In genomic region chr5:1666812-1667588, GRCh38 we compare ENCODE assay signal across 8 cellular contexts.
DNase-seq lines count a peak whose midpoint lies in the region; ATAC-seq and TF ChIP-seq lines count a peak whose summit lies in the region.

No MANE protein-coding gene starts in this region.

- H2AFZ ChIP-seq in GM23248, result no peak overlapping the region

- no peaks in the 10 kb centered on the region for H3K9me3 ChIP-seq in GM23248 (ENCODE audit: low read depth)
- no peaks in the 10 kb centered on the region for H3K9me3 ChIP-seq in mesodermal cell (ENCODE audit: control insufficient read depth, low read length)

- ATAC-seq in HG02571 (IDR thresholded peaks at IDR 0.05; ENCODE audit: unreplicated experiment) (no peak), GM19397 (IDR thresholded peaks at IDR 0.05; ENCODE audit: unreplicated experiment) (no peak), GM21526 (IDR thresholded peaks at IDR 0.05; ENCODE audit: low FRiP score, unreplicated experiment) (no peak)

- H3K4me2 ChIP-seq in GM23248 (ENCODE audit: unreplicated experiment), result no peak overlapping the region

- no peak overlapping the region for H3K4me3 ChIP-seq in GM23248
- H3K4me3 ChIP-seq in dorsolateral prefrontal cortex, result peak overlapping the region in 52 of 59 donors; percentile 23 to 67 (median 47)
- peak overlapping the region; percentile 27 for H3K4me3 ChIP-seq in mesodermal cell (ENCODE audit: extremely low read depth, insufficient read depth, low read length, poor library complexity, severe bottlenecking)

- WGBS in GM23248 (ENCODE audit: low coverage in 1 of 2, low lambda C conversion rate in 2 of 2, missing lambda C conversion rate in 2 of 2), 2 experiments, result 3 to 4% methylated on average over 20 to 56 of the region's 62 CpGs
- WGBS in mesodermal cell (ENCODE audit: insufficient coverage in 2 of 2), 2 experiments, result 13 to 21% methylated on average over 15 to 25 of the region's 62 CpGs

- no peak overlapping the region for H3K9ac ChIP-seq in GM23248

- TF ChIP-seq CTCF in dorsolateral prefrontal cortex (IDR thresholded peaks at IDR 0.05 in 54 of 56, conservative IDR thresholded peaks at IDR 0.05 in 2 of 56; ENCODE audit: low read depth in 1 of 56, partially characterized antibody in 56 of 56), result peak in 33 of 56 donors; percentile 7 to 51 (median 25)

- no peaks in the 10 kb centered on the region for H3K79me2 ChIP-seq in GM23248 (ENCODE audit: insufficient read depth)

- H3K4me3 Mint-ChIP-seq in T-helper 2 cell treated with Interferon-gamma antibody and Interleukin-4, amounts not matched to agents 5 μg/mL and 100 μg/mL, for 36 hours, result no peak overlapping the region

- no peaks in the 10 kb centered on the region for H3K4me1 Mint-ChIP-seq in T-helper 2 cell treated with Interferon-gamma antibody and Interleukin-4, amounts not matched to agents 5 μg/mL and 100 μg/mL, for 36 hours (ENCODE audit: low read depth)

- H3K4me1 ChIP-seq in GM23248 (ENCODE audit: insufficient read depth) (no peaks in the 10 kb centered on the region), mesodermal cell (ENCODE audit: control insufficient read depth, insufficient read depth, low read length, poor library complexity, severe bottlenecking) (peaks cover 4% of the 10 kb centered on the region)

- H3K27ac Mint-ChIP-seq in T-helper 2 cell treated with Interferon-gamma antibody and Interleukin-4, amounts not matched to agents 5 μg/mL and 100 μg/mL, for 36 hours, result no peak overlapping the region

- H3K27me3 Mint-ChIP-seq in T-helper 2 cell treated with Interferon-gamma antibody and Interleukin-4, amounts not matched to agents 5 μg/mL and 100 μg/mL, for 36 hours (ENCODE audit: low read depth), result peaks cover 57% of the 10 kb centered on the region

- in situ Hi-C loops in GM23248 (cut with MboI), result no loop called here

- H3K36me3 ChIP-seq in GM23248 (ENCODE audit: low read depth) (no peaks in the 10 kb centered on the region), mesodermal cell (ENCODE audit: control insufficient read depth, insufficient read depth, low read length) (no peaks in the 10 kb centered on the region)

- H3K27me3 ChIP-seq in GM23248 (replicated peaks; ENCODE audit: insufficient read depth), result peaks cover 43% of the 10 kb centered on the region
- H3K27me3 ChIP-seq in dorsolateral prefrontal cortex, result peaks cover 0 to 39% (median 21%) of the 10 kb centered on the region in 45 donors

- H3K27ac ChIP-seq in GM23248 (no peak overlapping the region), dorsolateral prefrontal cortex (peak overlapping the region in 1 of 59 donors; percentile 18), mesodermal cell (ENCODE audit: low read depth, low read length, severe bottlenecking) (no peak overlapping the region)

- intact Hi-C loops in dorsolateral prefrontal cortex (cut with DNase I), result no loop called here

- no peaks in the 10 kb centered on the region for H4K20me1 ChIP-seq in GM23248 (ENCODE audit: insufficient read depth)

- DNase-seq in AG20443 (ENCODE audit: low spot score) (peak; percentile 58), GM23248 (peak; percentile 32), dorsolateral prefrontal cortex (peak in 3 of 10 donors; percentile 28 to 72 (median 55))
- DNase-seq in T-helper 2 cell treated with Interferon-gamma antibody and Interleukin-4, amounts not matched to agents 5 μg/mL and 100 μg/mL, for 36 hours (ENCODE audit: low spot score), result peak; percentile 29

- no peaks in the 10 kb centered on the region for H3K9me2 ChIP-seq in GM23248 (ENCODE audit: insufficient read depth)

- H3K36me3 Mint-ChIP-seq in T-helper 2 cell treated with Interferon-gamma antibody and Interleukin-4, amounts not matched to agents 5 μg/mL and 100 μg/mL, for 36 hours (ENCODE audit: low read depth), result no peaks in the 10 kb centered on the region

- H3F3A ChIP-seq in GM23248 (ENCODE audit: insufficient read depth), result peaks cover 7% of the 10 kb centered on the region; the same call in 1 of the 2 replicates

- no peaks in the 10 kb centered on the region for H3K9me3 Mint-ChIP-seq in T-helper 2 cell treated with Interferon-gamma antibody and Interleukin-4, amounts not matched to agents 5 μg/mL and 100 μg/mL, for 36 hours
